In genomic region chr12:122871851-122872785, GRCh38 we compare ENCODE assay signal across 8 cellular contexts. TPM values are rescaled to one million over a fixed set of nuclear protein-coding genes. Genes with fewer than 3 reads are reported as not detected.
DNase-seq lines count a peak whose midpoint lies in the region; ATAC-seq and TF ChIP-seq lines count a peak whose summit lies in the region.

No MANE protein-coding gene starts in this region.

- peaks cover 44% of the 10 kb centered on the region for H3K36me3 Mint-ChIP-seq in activated CD4-positive, alpha-beta T cell treated with anti-CD3 and anti-CD28 coated beads, Interleukin-2, amount 10 ng/mL, durations not matched to agents 24 days and 14 days (ENCODE audit: low read depth)
- H3K36me3 Mint-ChIP-seq in endothelial cell (ENCODE audit: low read depth, unreplicated experiment) (peaks cover 21% of the 10 kb centered on the region), mesothelial cell of epicardium (peaks cover 13% of the 10 kb centered on the region)
- H3K36me3 Mint-ChIP-seq in stimulated activated naive B cell treated with anti-CD40 and anti-IgM and Interleukin-4, amounts not matched to agents 10 μg/mL and 1 μg/mL and 100 μg/mL, for 72 hours, result peaks cover 18 to 43% of the 10 kb centered on the region in 2 donors

- peaks cover 55% of the 10 kb centered on the region for H3K4me1 Mint-ChIP-seq in activated CD4-positive, alpha-beta T cell treated with anti-CD3 and anti-CD28 coated beads, Interleukin-2, amount 10 ng/mL, durations not matched to agents 24 days and 14 days
- peaks cover 26% of the 10 kb centered on the region for H3K4me1 Mint-ChIP-seq in endothelial cell (ENCODE audit: unreplicated experiment)
- H3K4me1 Mint-ChIP-seq in mesothelial cell of epicardium, result peaks cover 49% of the 10 kb centered on the region
- peaks cover 63 to 95% of the 10 kb centered on the region in 2 donors for H3K4me1 Mint-ChIP-seq in stimulated activated naive B cell treated with anti-CD40 and anti-IgM and Interleukin-4, amounts not matched to agents 10 μg/mL and 1 μg/mL and 100 μg/mL, for 72 hours

- no peaks in the 10 kb centered on the region for H3K9me3 Mint-ChIP-seq in activated CD4-positive, alpha-beta T cell treated with anti-CD3 and anti-CD28 coated beads, Interleukin-2, amount 10 ng/mL, durations not matched to agents 24 days and 14 days
- no peaks in the 10 kb centered on the region for H3K9me3 Mint-ChIP-seq in endothelial cell (ENCODE audit: unreplicated experiment)
- H3K9me3 Mint-ChIP-seq in mesothelial cell of epicardium, result no peaks in the 10 kb centered on the region
- H3K9me3 Mint-ChIP-seq in stimulated activated naive B cell treated with anti-CD40 and anti-IgM and Interleukin-4, amounts not matched to agents 10 μg/mL and 1 μg/mL and 100 μg/mL, for 72 hours, result no peaks in the 10 kb centered on the region

- peak overlapping the region; percentile 79 for H3K4me3 Mint-ChIP-seq in activated CD4-positive, alpha-beta T cell treated with anti-CD3 and anti-CD28 coated beads, Interleukin-2, amount 10 ng/mL, durations not matched to agents 24 days and 14 days
- H3K4me3 Mint-ChIP-seq in endothelial cell (ENCODE audit: unreplicated experiment), result peak overlapping the region; percentile 80
- peak overlapping the region; percentile 52 for H3K4me3 Mint-ChIP-seq in mesothelial cell of epicardium
- peak overlapping the region; percentile 68 to 74 for H3K4me3 Mint-ChIP-seq in stimulated activated naive B cell treated with anti-CD40 and anti-IgM and Interleukin-4, amounts not matched to agents 10 μg/mL and 1 μg/mL and 100 μg/mL, for 72 hours

- intact Hi-C loops in activated CD4-positive, alpha-beta T cell treated with anti-CD3 and anti-CD28 coated beads, Interleukin-2, amount 10 ng/mL, durations not matched to agents 24 days and 14 days (cut with micrococcal nuclease), result loop anchor here (1.0 to 10.0 kb wide), 3 partner anchors 15 to 203 kb away; no protein-coding TSS in a partner anchor

- peak; percentile 13 for TF ChIP-seq POLR2A in GM18951 (IDR thresholded peaks at IDR 0.05; ENCODE audit: extremely low read depth, insufficient read depth, insufficient read length)

- peak; percentile 78 to 83 for ATAC-seq in stimulated activated naive B cell treated with anti-CD40 and anti-IgM and Interleukin-4, amounts not matched to agents 10 μg/mL and 1 μg/mL and 100 μg/mL, for 72 hours (replicated peaks)

- H3K27ac Mint-ChIP-seq in activated CD4-positive, alpha-beta T cell treated with anti-CD3 and anti-CD28 coated beads, Interleukin-2, amount 10 ng/mL, durations not matched to agents 24 days and 14 days, result peak overlapping the region; percentile 76
- peak overlapping the region; percentile 71 for H3K27ac Mint-ChIP-seq in endothelial cell (ENCODE audit: unreplicated experiment)
- H3K27ac Mint-ChIP-seq in mesothelial cell of epicardium, result peak overlapping the region; percentile 92
- H3K27ac Mint-ChIP-seq in stimulated activated naive B cell treated with anti-CD40 and anti-IgM and Interleukin-4, amounts not matched to agents 10 μg/mL and 1 μg/mL and 100 μg/mL, for 72 hours, result peak overlapping the region; percentile 91

- TF ChIP-seq CTCF in endothelial cell (IDR thresholded peaks at IDR 0.05; ENCODE audit: unreplicated experiment) (no peak), mesothelial cell of epicardium (IDR thresholded peaks at IDR 0.05; ENCODE audit: unreplicated experiment) (no peak)

- peak; percentile 94 for DNase-seq in NCI-H2029 treated with DMSO at 0.1 percent for 48 hours (lab: John Stamatoyannopoulos, UW)
- DNase-seq in activated CD4-positive, alpha-beta T cell treated with anti-CD3 and anti-CD28 coated beads, Interleukin-2, amount 10 ng/mL, durations not matched to agents 24 days and 14 days, result peak; percentile 84
- no peak for DNase-seq in endothelial cell (ENCODE audit: low spot score)
- DNase-seq in mesothelial cell of epicardium (ENCODE audit: low spot score in 2 of 2, unreplicated experiment in 2 of 2), result no peak
- DNase-seq in stimulated activated naive B cell treated with anti-CD40 and anti-IgM and Interleukin-4, amounts not matched to agents 10 μg/mL and 1 μg/mL and 100 μg/mL, for 72 hours, result peak; percentile 74
- no peak for DNase-seq in NCI-H1105 (lab: John Stamatoyannopoulos, UW)
- DNase-seq in middle frontal gyrus (ENCODE audit: extremely low spot score, low spot score), result no peak

- peaks cover 16% of the 10 kb centered on the region for H3K27me3 Mint-ChIP-seq in activated CD4-positive, alpha-beta T cell treated with anti-CD3 and anti-CD28 coated beads, Interleukin-2, amount 10 ng/mL, durations not matched to agents 24 days and 14 days
- H3K27me3 Mint-ChIP-seq in endothelial cell (ENCODE audit: unreplicated experiment) (peaks cover 10% of the 10 kb centered on the region), mesothelial cell of epicardium (ENCODE audit: low read depth) (no peaks in the 10 kb centered on the region)
- no peaks in the 10 kb centered on the region for H3K27me3 Mint-ChIP-seq in stimulated activated naive B cell treated with anti-CD40 and anti-IgM and Interleukin-4, amounts not matched to agents 10 μg/mL and 1 μg/mL and 100 μg/mL, for 72 hours

- in situ Hi-C loops in GM18951 (cut with MboI; ENCODE audit: low sequenced_read_pairs, unreplicated experiment), result no loop called here

RNA-seq across cellular contexts. Expression of gene VPS37B, which starts 23.8 kb away (rescaled TPM):
- 9.2 and 9.5 TPM in 2 replicates for total RNA-seq in activated CD4-positive, alpha-beta T cell treated with anti-CD3 and anti-CD28 coated beads, Interleukin-2, amount 10 ng/mL, durations not matched to agents 24 days and 14 days
- total RNA-seq in endothelial cell (ENCODE audit: unreplicated experiment), result 13.8 TPM
- total RNA-seq in mesothelial cell of epicardium, result 28.1 to 29.1 TPM (median 29.0 TPM) in 3 replicates

RNA-seq across cellular contexts. Expression of gene HIP1R, which starts 36.9 kb away (rescaled TPM):
- 23.8 and 25.8 TPM in 2 replicates for total RNA-seq in activated CD4-positive, alpha-beta T cell treated with anti-CD3 and anti-CD28 coated beads, Interleukin-2, amount 10 ng/mL, durations not matched to agents 24 days and 14 days
- total RNA-seq in endothelial cell (ENCODE audit: unreplicated experiment) (117 TPM), mesothelial cell of epicardium (37.6 to 44.2 TPM (median 40.9 TPM) in 3 replicates)

Comparison
In these comparisons a context has a peak if more than half of its experiments do, and no peak if none do; other contexts are left out.
1. DNase-seq: peak in NCI-H2029 treated with DMSO at 0.1 percent for 48 hours (single experiment), activated CD4-positive, alpha-beta T cell treated with anti-CD3 and anti-CD28 coated beads, Interleukin-2, amount 10 ng/mL, durations not matched to agents 24 days and 14 days (single experiment) and stimulated activated naive B cell treated with anti-CD40 and anti-IgM and Interleukin-4, amounts not matched to agents 10 μg/mL and 1 μg/mL and 100 μg/mL, for 72 hours (single experiment); none in endothelial cell (single experiment), mesothelial cell of epicardium (0 of 2), NCI-H1105 (single experiment) and middle frontal gyrus (single experiment).
2. Peak in every context shown above with its lines, with median percentiles within 50 percentile points of each other: H3K27ac Mint-ChIP-seq and H3K4me3 Mint-ChIP-seq.